In genomic region chr10:69179743-69180524, GRCh38 we compare ENCODE assay signal across 8 cellular contexts. TPM values are rescaled to one million over a fixed set of nuclear protein-coding genes. Genes with fewer than 3 reads are reported as not detected.
A peak's percentile ranks its signal among the peaks of the same experiment; 100 is the strongest.
DNase-seq lines count a peak whose midpoint lies in the region; ATAC-seq and TF ChIP-seq lines count a peak whose summit lies in the region.

Gene SUPV3L1 (plus strand): TSS chr10:69180234. CDS start chr10:69180292, 58 bp downstream.

- TF ChIP-seq POLR2A in erythroblast (IDR thresholded peaks at IDR 0.05; ENCODE audit: low read length) = peak; percentile 88

- peaks cover 12% of the 10 kb centered on the region for H3K36me3 Mint-ChIP-seq in activated T-cell treated with anti-CD3 and anti-CD28 coated beads, Interleukin-2, amount 50 U/mL, for 4 hours (ENCODE audit: insufficient read depth)

- ATAC-seq in GM21576 (IDR thresholded peaks at IDR 0.05; ENCODE audit: unreplicated experiment) (peak; percentile 70), Panc1 (peak; percentile 97)
- ATAC-seq in activated T-cell treated with anti-CD3 and anti-CD28 coated beads, Interleukin-2, amount 50 U/mL, for 4 hours = peak; percentile 85 to 89

- H3K4me1 ChIP-seq in Panc1 (ENCODE audit: control insufficient read depth, insufficient read depth, low read length) (peaks cover 11% of the 10 kb centered on the region; the same call in 1 of the 2 replicates), mucosa of rectum (ENCODE audit: control insufficient read depth in 2 of 2, insufficient read depth in 2 of 2, low read length in 2 of 2) (peaks cover 17 to 18% of the 10 kb centered on the region in 2 donors)

- DNase-seq in DMS153 (lab: John Stamatoyannopoulos, UW) (peak; percentile 94), Panc1 (ENCODE audit: low read depth, low spot score) (peak; percentile 98), erythroblast (lab: John Stamatoyannopoulos, UW) (peak; percentile 97 to 98)
- DNase-seq in Jurkat, Clone E6-1 (ENCODE audit: low read depth, low spot score) = peak; percentile 95
- peak; percentile 78 for DNase-seq in activated T-cell treated with anti-CD3 and anti-CD28 coated beads, Interleukin-2, amount 50 U/mL, for 4 hours
- peak; percentile 94 for DNase-seq in stimulated activated CD8-positive, alpha-beta memory T cell treated with anti-CD3 and anti-CD28 coated beads, Interleukin-4, amount 100 ng/mL, for 48 hours

- H3K36me3 ChIP-seq in Panc1 (ENCODE audit: control insufficient read depth, insufficient read depth, low read length) (peaks cover 6% of the 10 kb centered on the region), mucosa of rectum (ENCODE audit: control insufficient read depth in 2 of 2, insufficient read depth in 2 of 2, low read length in 2 of 2) (peaks cover 7 to 13% of the 10 kb centered on the region in 2 donors)

- peak within 1 kb of the TSS; percentile 80 for H3K4me3 ChIP-seq in Jurkat, Clone E6-1 (ENCODE audit: low read length)
- H3K4me3 ChIP-seq in Panc1 (ENCODE audit: low read depth in 2 of 2, low read length in 2 of 2) (peak within 1 kb of the TSS; percentile 94 to 95), mucosa of rectum (ENCODE audit: low read length in 2 of 2) (peak within 1 kb of the TSS; percentile 91 to 95)

- H3K9ac ChIP-seq in mucosa of rectum (ENCODE audit: low read depth in 1 of 2, low read length in 2 of 2) = peak within 1 kb of the TSS; percentile 97 to 99

- no peaks in the 10 kb centered on the region for H3K9me3 Mint-ChIP-seq in activated T-cell treated with anti-CD3 and anti-CD28 coated beads, Interleukin-2, amount 50 U/mL, for 4 hours

- intact Hi-C loops in Panc1 (cut with micrococcal nuclease; ENCODE audit: unreplicated experiment) = no loop called here

- POLR2A ChIA-PET in Panc1 (lab: Charles Lee) = interaction anchor here (0.6 to 1.0 kb wide), 2 partner anchors 47 to 1022 kb away, joined by 3 to 4 read pairs; no protein-coding TSS in a partner anchor

- BruUV-seq in Panc1 (replicated peaks; lab: Mats Ljungman, UMichigan) = no TSS peak

- H3K9me3 ChIP-seq in Panc1 (ENCODE audit: control insufficient read depth, insufficient read depth, low read depth, low read length) (no peaks in the 10 kb centered on the region), mucosa of rectum (ENCODE audit: control insufficient read depth in 2 of 2, low read length in 2 of 2) (no peaks in the 10 kb centered on the region)

- peak within 1 kb of the TSS; percentile 94 for H3K4me3 Mint-ChIP-seq in activated T-cell treated with anti-CD3 and anti-CD28 coated beads, Interleukin-2, amount 50 U/mL, for 4 hours

- no peak for TF ChIP-seq CTCF in Panc1 (IDR thresholded peaks at IDR 0.05)

- H3K4me1 Mint-ChIP-seq in activated T-cell treated with anti-CD3 and anti-CD28 coated beads, Interleukin-2, amount 50 U/mL, for 4 hours (ENCODE audit: low read depth) = peaks cover 42% of the 10 kb centered on the region

- H3K27ac ChIP-seq in Panc1 (ENCODE audit: low read length) = peak within 1 kb of the TSS; percentile 98
- H3K27ac ChIP-seq in mucosa of rectum (ENCODE audit: low read depth in 2 of 2, low read length in 2 of 2) = peak within 1 kb of the TSS; percentile 94 to 95

- no peaks in the 10 kb centered on the region for H3K27me3 ChIP-seq in Panc1 (ENCODE audit: control insufficient read depth, insufficient read depth, low read length)
- H3K27me3 ChIP-seq in mucosa of rectum (ENCODE audit: control insufficient read depth in 2 of 2, insufficient read depth in 2 of 2, low read length in 2 of 2) = no peaks in the 10 kb centered on the region

- no peaks in the 10 kb centered on the region for H3K27me3 Mint-ChIP-seq in activated T-cell treated with anti-CD3 and anti-CD28 coated beads, Interleukin-2, amount 50 U/mL, for 4 hours (ENCODE audit: low read depth)

- in situ Hi-C loops in Panc1 (cut with HindIII; ENCODE audit: low pct_unique_long_range_greater_than_20kb, low sequenced_read_pairs) = no loop called here

- CTCF ChIA-PET in Panc1 (lab: Charles Lee) = interaction anchor here (0.5 to 0.6 kb wide), 2 partner anchors 176 to 488 kb away, joined by 3 to 5 read pairs; no protein-coding TSS in a partner anchor

RNA-seq across cellular contexts. Expression of gene SUPV3L1, which starts in this region (rescaled TPM):
- polyA plus RNA-seq in Jurkat, Clone E6-1 (2012; ENCODE audit: insufficient read depth, insufficient read length) = 57.6 TPM
- 65.0 TPM for total RNA-seq in Panc1 (2021; ENCODE audit: unreplicated experiment)
- 32.1 TPM for polyA plus RNA-seq in Panc1 (2012; ENCODE audit: insufficient read length)
- 10 to 100 TPM; 62.3 to 70.0 (median 63.0) TPM for total RNA-seq in activated T-cell treated with anti-CD3 and anti-CD28 coated beads, Interleukin-2, amount 50 U/mL, for 4 hours

Comparison
In these comparisons a context has a peak if more than half of its experiments do, and no peak if none do; other contexts are left out.
1. Peak in every context shown above with its lines: DNase-seq, ATAC-seq, H3K4me3 ChIP-seq and H3K27ac ChIP-seq.